In the genomic region with DNA sequence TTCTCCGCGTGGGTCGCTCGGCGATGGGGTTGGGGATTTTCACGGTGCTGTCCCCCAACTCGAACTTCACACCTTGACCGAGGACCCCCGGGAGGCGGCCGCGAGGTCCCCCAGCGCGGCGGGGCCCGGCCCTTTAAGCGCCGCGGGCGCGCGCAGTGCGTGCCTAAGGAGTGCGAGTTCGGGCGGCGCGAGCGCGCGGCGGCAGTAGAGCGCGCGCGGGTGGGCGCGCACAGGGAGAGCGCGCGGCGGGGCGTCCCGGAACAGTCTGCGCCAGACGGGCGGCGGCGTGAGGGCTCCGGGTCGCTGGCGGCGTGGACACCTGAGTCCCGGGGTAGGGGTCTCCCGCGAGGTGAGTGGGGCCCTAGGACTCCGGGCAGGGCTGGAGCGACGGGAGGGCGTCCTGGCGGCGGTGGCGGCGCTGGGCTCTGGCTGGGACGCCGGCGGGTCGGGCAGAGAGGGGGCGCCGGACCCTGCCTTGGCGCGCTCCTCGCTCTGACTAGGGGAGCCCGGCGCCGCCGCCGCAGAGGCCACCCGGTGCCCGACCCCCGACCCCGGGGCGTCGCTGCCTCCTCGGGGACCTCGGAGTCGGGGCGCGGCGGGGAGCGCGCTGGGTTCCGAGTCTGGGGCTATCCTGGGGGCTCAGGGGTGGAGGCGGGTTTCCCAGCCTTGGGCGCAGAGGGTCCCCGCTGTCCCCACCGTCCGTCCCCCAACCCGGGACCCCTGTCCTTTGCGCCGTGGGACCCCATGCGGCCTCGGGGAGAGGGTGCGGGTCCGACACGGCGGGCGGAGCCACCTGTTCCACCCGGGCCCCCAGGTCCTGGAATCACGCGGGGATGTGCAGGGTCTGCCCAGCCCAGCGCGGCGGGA, we compare ENCODE assay signal across 1 cellular context.
TF ChIP-seq lines count a peak whose summit lies in the region.

A gene with protein sequence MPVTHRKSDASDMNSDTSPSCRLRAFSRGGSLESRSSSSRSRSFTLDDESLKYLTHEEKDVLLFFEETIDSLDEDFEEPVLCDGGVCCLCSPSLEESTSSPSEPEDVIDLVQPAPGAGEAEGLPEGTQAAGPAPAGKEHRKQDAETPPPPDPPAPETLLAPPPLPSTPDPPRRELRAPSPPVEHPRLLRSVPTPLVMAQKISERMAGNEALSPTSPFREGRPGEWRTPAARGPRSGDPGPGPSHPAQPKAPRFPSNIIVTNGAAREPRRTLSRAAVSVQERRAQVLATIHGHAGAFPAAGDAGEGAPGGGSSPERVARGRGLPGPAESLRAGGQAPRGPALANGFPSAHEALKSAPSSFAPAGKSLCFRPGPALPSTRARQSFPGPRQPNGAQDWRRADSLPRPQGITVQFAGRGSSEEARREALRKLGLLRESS (plus strand): TSS at position 235 of the 867 bp plus-strand sequence. CDS start 28,722 bp downstream, outside the sequence.

TF ChIP-seq in HepG2, 621 proteins besides CTCF, POLR2A, EP300 and RAD21 (continued from another document and continues in another):
- TF ChIP-seq, protein P1, sequence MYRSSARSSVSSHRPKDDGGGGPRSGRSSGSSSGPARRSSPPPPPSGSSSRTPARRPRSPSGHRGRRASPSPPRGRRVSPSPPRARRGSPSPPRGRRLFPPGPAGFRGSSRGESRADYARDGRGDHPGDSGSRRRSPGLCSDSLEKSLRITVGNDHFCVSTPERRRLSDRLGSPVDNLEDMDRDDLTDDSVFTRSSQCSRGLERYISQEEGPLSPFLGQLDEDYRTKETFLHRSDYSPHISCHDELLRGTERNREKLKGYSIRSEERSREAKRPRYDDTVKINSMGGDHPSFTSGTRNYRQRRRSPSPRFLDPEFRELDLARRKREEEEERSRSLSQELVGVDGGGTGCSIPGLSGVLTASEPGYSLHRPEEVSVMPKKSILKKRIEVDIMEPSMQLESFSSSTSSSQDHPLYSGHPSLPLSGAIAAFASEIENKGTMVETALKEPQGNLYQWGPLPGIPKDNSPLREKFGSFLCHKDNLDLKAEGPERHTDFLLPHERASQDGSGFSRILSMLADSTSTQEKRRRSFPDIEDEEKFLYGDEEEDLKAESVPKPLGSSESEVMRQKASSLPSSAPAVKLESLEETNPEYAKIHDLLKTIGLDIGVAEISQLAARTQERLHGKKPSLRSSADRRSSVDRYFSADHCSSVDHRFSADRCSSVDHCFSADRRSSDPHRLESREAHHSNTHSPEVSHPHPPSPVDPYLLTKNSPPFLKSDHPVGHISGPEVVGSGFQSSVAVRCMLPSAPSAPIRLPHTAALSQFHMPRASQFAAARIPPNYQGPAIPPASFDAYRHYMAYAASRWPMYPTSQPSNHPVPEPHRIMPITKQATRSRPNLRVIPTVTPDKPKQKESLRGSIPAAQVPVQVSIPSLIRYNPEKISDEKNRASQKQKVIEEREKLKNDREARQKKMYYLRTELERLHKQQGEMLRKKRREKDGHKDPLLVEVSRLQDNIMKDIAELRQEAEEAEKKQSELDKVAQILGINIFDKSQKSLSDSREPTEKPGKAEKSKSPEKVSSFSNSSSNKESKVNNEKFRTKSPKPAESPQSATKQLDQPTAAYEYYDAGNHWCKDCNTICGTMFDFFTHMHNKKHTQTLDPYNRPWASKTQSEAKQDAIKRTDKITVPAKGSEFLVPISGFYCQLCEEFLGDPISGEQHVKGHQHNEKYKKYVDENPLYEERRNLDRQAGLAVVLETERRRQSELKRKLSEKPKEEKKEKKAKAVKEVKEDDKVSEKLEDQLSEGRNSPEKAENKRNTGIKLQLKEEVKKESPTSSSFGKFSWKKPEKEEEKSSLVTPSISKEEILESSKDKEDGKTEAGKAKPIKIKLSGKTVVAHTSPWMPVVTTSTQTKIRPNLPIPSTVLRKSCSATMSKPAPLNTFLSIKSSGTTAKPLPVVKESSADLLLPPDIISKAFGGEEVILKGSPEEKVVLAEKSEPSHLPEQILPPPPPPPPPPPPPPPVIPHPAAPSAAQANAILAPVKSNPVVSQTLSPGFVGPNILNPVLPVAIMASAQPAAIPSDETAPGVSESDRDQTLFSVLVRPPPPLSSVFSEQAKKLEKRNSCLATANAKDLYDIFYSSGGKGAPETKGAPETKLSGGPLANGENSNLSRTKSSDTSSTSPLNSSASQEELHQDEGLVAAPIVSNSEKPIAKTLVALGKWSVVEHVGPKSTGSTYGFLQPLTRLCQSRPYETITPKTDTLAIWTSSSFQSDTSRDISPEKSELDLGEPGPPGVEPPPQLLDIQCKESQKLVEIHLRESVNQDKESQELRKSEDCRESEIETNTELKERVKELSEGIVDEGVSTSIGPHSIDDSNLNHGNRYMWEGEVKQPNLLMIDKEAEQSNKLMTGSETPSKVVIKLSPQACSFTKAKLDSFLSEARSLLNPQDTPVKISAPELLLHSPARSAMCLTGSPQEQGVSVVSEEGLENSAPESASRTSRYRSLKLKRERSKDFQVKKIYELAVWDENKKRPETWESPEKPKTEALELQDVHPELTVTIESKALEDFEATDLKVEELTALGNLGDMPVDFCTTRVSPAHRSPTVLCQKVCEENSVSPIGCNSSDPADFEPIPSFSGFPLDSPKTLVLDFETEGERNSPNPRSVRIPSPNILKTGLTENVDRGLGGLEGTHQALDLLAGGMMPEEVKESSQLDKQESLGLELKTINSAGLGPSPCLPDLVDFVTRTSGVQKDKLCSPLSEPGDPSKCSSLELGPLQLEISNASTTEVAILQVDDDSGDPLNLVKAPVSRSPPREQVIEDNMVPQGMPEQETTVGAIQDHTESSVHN (CRISPR knock-in tag; IDR thresholded peaks at IDR 0.05), result no peak
- TF ChIP-seq NONO (IDR thresholded peaks at IDR 0.05) (no peak), NONO (CRISPR knock-in tag; conservative IDR thresholded peaks at IDR 0.05) (no peak), ATF7-NPFF (CRISPR knock-in tag; IDR thresholded peaks at IDR 0.05; ENCODE audit: low read depth) (peak; percentile 64; the same call in 1 of the 2 replicates), SMAD9 (CRISPR knock-in tag; IDR thresholded peaks at IDR 0.05) (no peak), ZNF224 (CRISPR knock-in tag; IDR thresholded peaks at IDR 0.05) (no peak), HOXD1 (CRISPR knock-in tag; IDR thresholded peaks at IDR 0.05) (no peak), DR1 (CRISPR knock-in tag; IDR thresholded peaks at IDR 0.05) (no peak), ISL2 (CRISPR knock-in tag; IDR thresholded peaks at IDR 0.05) (no peak), FIP1L1 (IDR thresholded peaks at IDR 0.05; ENCODE audit: borderline replicate concordance, insufficient read depth, low read depth, low read length) (no peak), ZNF383 (CRISPR knock-in tag; IDR thresholded peaks at IDR 0.05; ENCODE audit: borderline replicate concordance) (no peak), ZMYM4 (CRISPR knock-in tag; IDR thresholded peaks at IDR 0.05) (no peak; the same call in 1 of the 2 replicates), RFXAP (CRISPR knock-in tag; IDR thresholded peaks at IDR 0.05; ENCODE audit: borderline replicate concordance) (peak; percentile 45; the same call in 1 of the 2 replicates), ZSCAN9 (CRISPR knock-in tag; IDR thresholded peaks at IDR 0.05; ENCODE audit: borderline replicate concordance) (no peak), SRF (IDR thresholded peaks at IDR 0.05; ENCODE audit: low read depth, low read length) (no peak), SIN3A (IDR thresholded peaks at IDR 0.05; ENCODE audit: borderline replicate concordance, low read depth, low read length) (no peak), ZNF468 (CRISPR knock-in tag; IDR thresholded peaks at IDR 0.05) (0 out of 2 replicates have a peak, but pooled peaks have one; percentile 13), ZNF232 (CRISPR knock-in tag; IDR thresholded peaks at IDR 0.05; ENCODE audit: borderline replicate concordance) (no peak)
- TF ChIP-seq, protein P2, sequence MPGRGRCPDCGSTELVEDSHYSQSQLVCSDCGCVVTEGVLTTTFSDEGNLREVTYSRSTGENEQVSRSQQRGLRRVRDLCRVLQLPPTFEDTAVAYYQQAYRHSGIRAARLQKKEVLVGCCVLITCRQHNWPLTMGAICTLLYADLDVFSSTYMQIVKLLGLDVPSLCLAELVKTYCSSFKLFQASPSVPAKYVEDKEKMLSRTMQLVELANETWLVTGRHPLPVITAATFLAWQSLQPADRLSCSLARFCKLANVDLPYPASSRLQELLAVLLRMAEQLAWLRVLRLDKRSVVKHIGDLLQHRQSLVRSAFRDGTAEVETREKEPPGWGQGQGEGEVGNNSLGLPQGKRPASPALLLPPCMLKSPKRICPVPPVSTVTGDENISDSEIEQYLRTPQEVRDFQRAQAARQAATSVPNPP (CRISPR knock-in tag; IDR thresholded peaks at IDR 0.05), result no peak
- TF ChIP-seq, protein P3, sequence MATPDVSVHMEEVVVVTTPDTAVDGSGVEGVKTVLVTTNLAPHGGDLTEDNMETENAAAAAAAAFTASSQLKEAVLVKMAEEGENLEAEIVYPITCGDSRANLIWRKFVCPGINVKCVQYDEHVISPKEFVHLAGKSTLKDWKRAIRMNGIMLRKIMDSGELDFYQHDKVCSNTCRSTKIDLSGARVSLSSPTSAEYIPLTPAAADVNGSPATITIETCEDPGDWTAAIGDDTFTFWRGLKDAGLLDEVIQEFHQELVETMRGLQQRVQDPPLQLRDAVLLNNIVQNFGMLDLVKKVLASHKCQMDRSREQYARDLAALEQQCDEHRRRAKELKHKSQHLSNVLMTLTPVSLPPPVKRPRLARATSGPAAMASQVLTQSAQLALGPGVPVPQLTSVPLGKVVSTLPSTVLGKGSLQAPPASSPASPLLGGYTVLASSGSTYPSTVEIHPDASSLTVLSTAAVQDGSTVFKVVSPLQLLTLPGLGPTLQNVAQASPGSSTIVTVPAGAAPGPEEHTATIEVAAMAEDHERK (CRISPR knock-in tag; IDR thresholded peaks at IDR 0.05; ENCODE audit: low read depth), result no peak
- TF ChIP-seq, protein P4, sequence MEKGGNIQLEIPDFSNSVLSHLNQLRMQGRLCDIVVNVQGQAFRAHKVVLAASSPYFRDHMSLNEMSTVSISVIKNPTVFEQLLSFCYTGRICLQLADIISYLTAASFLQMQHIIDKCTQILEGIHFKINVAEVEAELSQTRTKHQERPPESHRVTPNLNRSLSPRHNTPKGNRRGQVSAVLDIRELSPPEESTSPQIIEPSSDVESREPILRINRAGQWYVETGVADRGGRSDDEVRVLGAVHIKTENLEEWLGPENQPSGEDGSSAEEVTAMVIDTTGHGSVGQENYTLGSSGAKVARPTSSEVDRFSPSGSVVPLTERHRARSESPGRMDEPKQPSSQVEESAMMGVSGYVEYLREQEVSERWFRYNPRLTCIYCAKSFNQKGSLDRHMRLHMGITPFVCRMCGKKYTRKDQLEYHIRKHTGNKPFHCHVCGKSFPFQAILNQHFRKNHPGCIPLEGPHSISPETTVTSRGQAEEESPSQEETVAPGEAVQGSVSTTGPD (CRISPR knock-in tag; IDR thresholded peaks at IDR 0.05), result no peak
- TF ChIP-seq, protein P5, sequence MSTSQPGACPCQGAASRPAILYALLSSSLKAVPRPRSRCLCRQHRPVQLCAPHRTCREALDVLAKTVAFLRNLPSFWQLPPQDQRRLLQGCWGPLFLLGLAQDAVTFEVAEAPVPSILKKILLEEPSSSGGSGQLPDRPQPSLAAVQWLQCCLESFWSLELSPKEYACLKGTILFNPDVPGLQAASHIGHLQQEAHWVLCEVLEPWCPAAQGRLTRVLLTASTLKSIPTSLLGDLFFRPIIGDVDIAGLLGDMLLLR (CRISPR knock-in tag; IDR thresholded peaks at IDR 0.05), result no peak
- TF ChIP-seq, protein P6, sequence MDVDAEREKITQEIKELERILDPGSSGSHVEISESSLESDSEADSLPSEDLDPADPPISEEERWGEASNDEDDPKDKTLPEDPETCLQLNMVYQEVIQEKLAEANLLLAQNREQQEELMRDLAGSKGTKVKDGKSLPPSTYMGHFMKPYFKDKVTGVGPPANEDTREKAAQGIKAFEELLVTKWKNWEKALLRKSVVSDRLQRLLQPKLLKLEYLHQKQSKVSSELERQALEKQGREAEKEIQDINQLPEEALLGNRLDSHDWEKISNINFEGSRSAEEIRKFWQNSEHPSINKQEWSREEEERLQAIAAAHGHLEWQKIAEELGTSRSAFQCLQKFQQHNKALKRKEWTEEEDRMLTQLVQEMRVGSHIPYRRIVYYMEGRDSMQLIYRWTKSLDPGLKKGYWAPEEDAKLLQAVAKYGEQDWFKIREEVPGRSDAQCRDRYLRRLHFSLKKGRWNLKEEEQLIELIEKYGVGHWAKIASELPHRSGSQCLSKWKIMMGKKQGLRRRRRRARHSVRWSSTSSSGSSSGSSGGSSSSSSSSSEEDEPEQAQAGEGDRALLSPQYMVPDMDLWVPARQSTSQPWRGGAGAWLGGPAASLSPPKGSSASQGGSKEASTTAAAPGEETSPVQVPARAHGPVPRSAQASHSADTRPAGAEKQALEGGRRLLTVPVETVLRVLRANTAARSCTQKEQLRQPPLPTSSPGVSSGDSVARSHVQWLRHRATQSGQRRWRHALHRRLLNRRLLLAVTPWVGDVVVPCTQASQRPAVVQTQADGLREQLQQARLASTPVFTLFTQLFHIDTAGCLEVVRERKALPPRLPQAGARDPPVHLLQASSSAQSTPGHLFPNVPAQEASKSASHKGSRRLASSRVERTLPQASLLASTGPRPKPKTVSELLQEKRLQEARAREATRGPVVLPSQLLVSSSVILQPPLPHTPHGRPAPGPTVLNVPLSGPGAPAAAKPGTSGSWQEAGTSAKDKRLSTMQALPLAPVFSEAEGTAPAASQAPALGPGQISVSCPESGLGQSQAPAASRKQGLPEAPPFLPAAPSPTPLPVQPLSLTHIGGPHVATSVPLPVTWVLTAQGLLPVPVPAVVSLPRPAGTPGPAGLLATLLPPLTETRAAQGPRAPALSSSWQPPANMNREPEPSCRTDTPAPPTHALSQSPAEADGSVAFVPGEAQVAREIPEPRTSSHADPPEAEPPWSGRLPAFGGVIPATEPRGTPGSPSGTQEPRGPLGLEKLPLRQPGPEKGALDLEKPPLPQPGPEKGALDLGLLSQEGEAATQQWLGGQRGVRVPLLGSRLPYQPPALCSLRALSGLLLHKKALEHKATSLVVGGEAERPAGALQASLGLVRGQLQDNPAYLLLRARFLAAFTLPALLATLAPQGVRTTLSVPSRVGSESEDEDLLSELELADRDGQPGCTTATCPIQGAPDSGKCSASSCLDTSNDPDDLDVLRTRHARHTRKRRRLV (CRISPR knock-in tag; IDR thresholded peaks at IDR 0.05), result no peak
- TF ChIP-seq, protein P7, sequence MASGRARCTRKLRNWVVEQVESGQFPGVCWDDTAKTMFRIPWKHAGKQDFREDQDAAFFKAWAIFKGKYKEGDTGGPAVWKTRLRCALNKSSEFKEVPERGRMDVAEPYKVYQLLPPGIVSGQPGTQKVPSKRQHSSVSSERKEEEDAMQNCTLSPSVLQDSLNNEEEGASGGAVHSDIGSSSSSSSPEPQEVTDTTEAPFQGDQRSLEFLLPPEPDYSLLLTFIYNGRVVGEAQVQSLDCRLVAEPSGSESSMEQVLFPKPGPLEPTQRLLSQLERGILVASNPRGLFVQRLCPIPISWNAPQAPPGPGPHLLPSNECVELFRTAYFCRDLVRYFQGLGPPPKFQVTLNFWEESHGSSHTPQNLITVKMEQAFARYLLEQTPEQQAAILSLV (CRISPR knock-in tag; IDR thresholded peaks at IDR 0.05; ENCODE audit: borderline replicate concordance), result no peak
- TF ChIP-seq, protein P8, sequence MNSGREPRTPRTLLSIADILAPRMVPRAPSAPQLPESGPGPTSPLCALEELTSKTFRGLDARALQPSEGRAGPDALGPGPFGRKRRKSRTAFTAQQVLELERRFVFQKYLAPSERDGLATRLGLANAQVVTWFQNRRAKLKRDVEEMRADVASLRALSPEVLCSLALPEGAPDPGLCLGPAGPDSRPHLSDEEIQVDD (CRISPR knock-in tag; IDR thresholded peaks at IDR 0.05; ENCODE audit: borderline replicate concordance), result no peak
- TF ChIP-seq, protein P9, sequence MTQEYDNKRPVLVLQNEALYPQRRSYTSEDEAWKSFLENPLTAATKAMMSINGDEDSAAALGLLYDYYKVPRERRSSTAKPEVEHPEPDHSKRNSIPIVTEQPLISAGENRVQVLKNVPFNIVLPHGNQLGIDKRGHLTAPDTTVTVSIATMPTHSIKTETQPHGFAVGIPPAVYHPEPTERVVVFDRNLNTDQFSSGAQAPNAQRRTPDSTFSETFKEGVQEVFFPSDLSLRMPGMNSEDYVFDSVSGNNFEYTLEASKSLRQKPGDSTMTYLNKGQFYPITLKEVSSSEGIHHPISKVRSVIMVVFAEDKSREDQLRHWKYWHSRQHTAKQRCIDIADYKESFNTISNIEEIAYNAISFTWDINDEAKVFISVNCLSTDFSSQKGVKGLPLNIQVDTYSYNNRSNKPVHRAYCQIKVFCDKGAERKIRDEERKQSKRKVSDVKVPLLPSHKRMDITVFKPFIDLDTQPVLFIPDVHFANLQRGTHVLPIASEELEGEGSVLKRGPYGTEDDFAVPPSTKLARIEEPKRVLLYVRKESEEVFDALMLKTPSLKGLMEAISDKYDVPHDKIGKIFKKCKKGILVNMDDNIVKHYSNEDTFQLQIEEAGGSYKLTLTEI (CRISPR knock-in tag; conservative IDR thresholded peaks at IDR 0.05), result no peak
